In genomic region chr20:2942439-2942838, GRCh38 we compare ENCODE assay signal across 30 cellular contexts.
DNase-seq lines count a peak whose midpoint lies in the region; ATAC-seq, FAIRE-seq and TF ChIP-seq lines count a peak whose summit lies in the region.
"Had no signal": no experiment of that assay in that cellular context is flagged by ENCODE, and none has a peak within 500 bp of the region (broad histone marks: within the 10 kb centered on the region; RNA-seq: fewer than 3 reads in every experiment).

No MANE protein-coding gene starts in this region.

- TF ChIP-seq POLR2A in testis (IDR thresholded peaks at IDR 0.05), result no peak

- H3K36me3 ChIP-seq in testis (ENCODE audit: low read depth, missing control alignments), result no peaks in the 10 kb centered on the region
- H3K36me3 ChIP-seq: BE2C, heart left ventricle, right atrium auricular region, tibial nerve had no signal

- TF ChIP-seq CTCF in testis (IDR thresholded peaks at IDR 0.05) (no peak), HFFc6 (IDR thresholded peaks at IDR 0.05) (no peak)

- peak; percentile 15 for DNase-seq in DMS 273 (lab: John Stamatoyannopoulos, UW; ENCODE audit: unreplicated experiment)
- DNase-seq in DMS 273 treated with DMSO at 0.1 percent for 48 hours (lab: John Stamatoyannopoulos, UW), result no peak
- DNase-seq in central memory CD8-positive, alpha-beta T cell (ENCODE audit: low spot score in 2 of 2), result no peak
- DNase-seq in frontal cortex (ENCODE audit: low spot score in 2 of 2), result no peak
- peak; percentile 54 for DNase-seq in testis
- no peak for DNase-seq in Kasumi-1 (lab: John Stamatoyannopoulos, UW)
- no peak for DNase-seq in HFFc6
- DNase-seq: activated CD4-positive, alpha-beta memory T cell treated with anti-CD3 and anti-CD28 coated beads, Interleukin-2, amount 10 ng/mL, durations not matched to agents 7 days and 5 days; activated naive CD4-positive, alpha-beta T cell treated with anti-CD3 and anti-CD28 coated beads, Interleukin-2, amount 10 ng/mL, durations not matched to agents 7 days and 5 days; activated T-cell treated with anti-CD3 and anti-CD28 coated beads, Interleukin-2, amount 50 U/mL, for 1 hour; BE2C; body of pancreas; Calu3; erythroblast; NCI-H1105; NCI-H2081; NCI-H526 treated with DMSO at 0.1 percent for 48 hours; occipital lobe; PC-3; SHP77 treated with DMSO at 0.1 percent for 48 hours; stimulated activated naive B cell treated with anti-CD40 and anti-IgM and Interleukin-4, amounts not matched to agents 10 μg/mL and 1 μg/mL and 100 μg/mL, for 72 hours had no signal

- H3K27me3 Mint-ChIP-seq in central memory CD8-positive, alpha-beta T cell, result no peaks in the 10 kb centered on the region
- no peaks in the 10 kb centered on the region for H3K27me3 Mint-ChIP-seq in HFFc6 (ENCODE audit: insufficient read depth)
- H3K27me3 Mint-ChIP-seq: activated CD4-positive, alpha-beta memory T cell treated with anti-CD3 and anti-CD28 coated beads, Interleukin-2, amount 10 ng/mL, durations not matched to agents 7 days and 5 days; activated naive CD4-positive, alpha-beta T cell treated with anti-CD3 and anti-CD28 coated beads, Interleukin-2, amount 10 ng/mL, durations not matched to agents 7 days and 5 days; stimulated activated naive B cell treated with anti-CD40 and anti-IgM and Interleukin-4, amounts not matched to agents 10 μg/mL and 1 μg/mL and 100 μg/mL, for 72 hours had no signal

- peaks cover 11% of the 10 kb centered on the region for H3K4me1 ChIP-seq in testis
- H3K4me1 ChIP-seq: BE2C had no signal

- H3K27me3 ChIP-seq in testis, result no peaks in the 10 kb centered on the region
- H3K27me3 ChIP-seq: BE2C, body of pancreas, heart left ventricle, right atrium auricular region, tibial nerve had no signal

- FAIRE-seq in frontal cortex (lab: Jason Lieb, UNC), result peak; percentile 70
- FAIRE-seq: GM12878, H1 had no signal

- H3K27ac Mint-ChIP-seq in central memory CD8-positive, alpha-beta T cell (ENCODE audit: low read depth), result peak overlapping the region; percentile 55
- H3K27ac Mint-ChIP-seq in HFFc6, result no peak overlapping the region
- H3K27ac Mint-ChIP-seq: activated CD4-positive, alpha-beta memory T cell treated with anti-CD3 and anti-CD28 coated beads, Interleukin-2, amount 10 ng/mL, durations not matched to agents 7 days and 5 days; activated naive CD4-positive, alpha-beta T cell treated with anti-CD3 and anti-CD28 coated beads, Interleukin-2, amount 10 ng/mL, durations not matched to agents 7 days and 5 days; T-helper 1 cell treated with Interleukin-12 subunit alpha and Interleukin-12 subunit beta and Interleukin-4 antibody, amounts not matched to agents 30 μg/mL and 1 μg/mL, for 36 hours; WTC11 had no signal

- H3K27ac ChIP-seq in testis, result no peak overlapping the region
- H3K27ac ChIP-seq: 22Rv1, body of pancreas, heart left ventricle, right atrium auricular region, tibial nerve had no signal

- ATAC-seq in central memory CD8-positive, alpha-beta T cell (replicated peaks; ENCODE audit: extremely low read depth, poor library complexity, severe bottlenecking), result no peak
- ATAC-seq in HG02981 (IDR thresholded peaks at IDR 0.05; ENCODE audit: unreplicated experiment), result no peak
- ATAC-seq: body of pancreas; GM12878; heart left ventricle; PC-3; stimulated activated naive B cell treated with anti-CD40 and anti-IgM and Interleukin-4, amounts not matched to agents 10 μg/mL and 1 μg/mL and 100 μg/mL, for 72 hours; WTC11 had no signal

- H3K4me1 Mint-ChIP-seq in central memory CD8-positive, alpha-beta T cell, result peaks cover 43% of the 10 kb centered on the region
- H3K4me1 Mint-ChIP-seq in HFFc6 (ENCODE audit: low read depth), result peaks cover 18% of the 10 kb centered on the region

- H3K4me3 ChIP-seq in testis, result no peak overlapping the region
- H3K4me3 ChIP-seq: body of pancreas, GM12878, heart left ventricle, right atrium auricular region, tibial nerve had no signal

- H3K4me3 Mint-ChIP-seq in central memory CD8-positive, alpha-beta T cell, result no peak overlapping the region
- H3K4me3 Mint-ChIP-seq in HFFc6, result no peak overlapping the region
- H3K4me3 Mint-ChIP-seq: activated CD4-positive, alpha-beta memory T cell treated with anti-CD3 and anti-CD28 coated beads, Interleukin-2, amount 10 ng/mL, durations not matched to agents 7 days and 5 days; activated naive CD4-positive, alpha-beta T cell treated with anti-CD3 and anti-CD28 coated beads, Interleukin-2, amount 10 ng/mL, durations not matched to agents 7 days and 5 days; stimulated activated naive B cell treated with anti-CD40 and anti-IgM and Interleukin-4, amounts not matched to agents 10 μg/mL and 1 μg/mL and 100 μg/mL, for 72 hours; T-helper 1 cell treated with Interleukin-12 subunit alpha and Interleukin-12 subunit beta and Interleukin-4 antibody, amounts not matched to agents 30 μg/mL and 1 μg/mL, for 36 hours; WTC11 had no signal

- no peaks in the 10 kb centered on the region for H3K9me3 Mint-ChIP-seq in central memory CD8-positive, alpha-beta T cell
- no peaks in the 10 kb centered on the region for H3K9me3 Mint-ChIP-seq in HFFc6
- H3K9me3 Mint-ChIP-seq: activated CD4-positive, alpha-beta memory T cell treated with anti-CD3 and anti-CD28 coated beads, Interleukin-2, amount 10 ng/mL, durations not matched to agents 7 days and 5 days; activated naive CD4-positive, alpha-beta T cell treated with anti-CD3 and anti-CD28 coated beads, Interleukin-2, amount 10 ng/mL, durations not matched to agents 7 days and 5 days; stimulated activated naive B cell treated with anti-CD40 and anti-IgM and Interleukin-4, amounts not matched to agents 10 μg/mL and 1 μg/mL and 100 μg/mL, for 72 hours; T-helper 1 cell treated with Interleukin-12 subunit alpha and Interleukin-12 subunit beta and Interleukin-4 antibody, amounts not matched to agents 30 μg/mL and 1 μg/mL, for 36 hours; WTC11 had no signal

- H3K36me3 Mint-ChIP-seq in central memory CD8-positive, alpha-beta T cell (ENCODE audit: insufficient read depth), result peaks cover 15% of the 10 kb centered on the region
- H3K36me3 Mint-ChIP-seq in HFFc6 (ENCODE audit: low read depth), result 0 out of 2 replicates have a peak, but pooled peaks cover 7% of the 10 kb centered on the region
- H3K36me3 Mint-ChIP-seq: WTC11 had no signal

- no peaks in the 10 kb centered on the region for H3K9me3 ChIP-seq in testis
- H3K9me3 ChIP-seq: BE2C, body of pancreas, heart left ventricle, right atrium auricular region, tibial nerve had no signal

- intact Hi-C loops in testis (cut with DNase I; ENCODE audit: low total_unique reads), result no loop called here

Comparison
In these comparisons a context has a peak if more than half of its experiments do, and no peak if none do; other contexts are left out.
1. DNase-seq: peak in DMS 273 (single experiment) and testis (single experiment); none in DMS 273 treated with DMSO at 0.1 percent for 48 hours (single experiment), central memory CD8-positive, alpha-beta T cell (0 of 2), frontal cortex (0 of 2), Kasumi-1 (0 of 2) and HFFc6 (single experiment).